ENCODE assay signal across 8 cellular contexts in the genomic region with DNA sequence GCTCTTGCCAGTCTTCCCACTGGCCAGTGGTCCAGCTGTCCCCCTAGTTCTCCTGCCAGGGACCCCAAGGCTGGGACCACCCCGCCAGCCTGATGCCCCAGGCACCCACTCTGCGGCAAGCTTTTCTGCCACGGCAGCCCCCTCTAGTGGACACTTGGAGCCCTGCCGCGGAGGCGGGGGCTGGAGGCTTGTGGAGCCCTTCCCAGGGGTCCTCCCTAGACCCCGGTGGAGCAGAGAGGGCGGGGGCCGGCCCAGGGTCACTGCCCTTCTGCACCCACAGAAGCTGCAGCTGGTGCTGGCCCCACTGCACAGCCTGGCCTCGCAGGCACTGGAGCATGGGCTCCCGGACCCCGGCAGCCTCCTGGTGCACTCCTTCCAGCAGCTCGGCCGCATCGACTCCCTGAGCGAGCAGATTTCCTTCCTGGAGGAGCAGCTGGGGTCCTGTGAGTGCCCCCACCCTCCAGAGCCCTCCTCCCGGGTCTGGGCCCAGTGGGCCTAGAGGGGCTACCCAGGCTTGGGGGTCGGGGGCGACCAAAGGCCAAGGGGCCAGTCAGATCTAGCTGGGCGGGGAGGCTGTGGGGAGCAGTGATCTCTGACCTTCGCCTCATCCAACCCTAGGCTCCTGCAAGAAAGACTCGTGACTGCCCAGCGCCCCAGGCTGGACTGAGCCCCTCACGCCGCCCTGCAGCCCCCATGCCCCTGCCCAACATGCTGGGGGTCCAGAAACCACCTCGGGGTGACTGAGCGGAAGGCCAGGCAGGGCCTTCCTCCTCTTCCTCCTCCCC. TPM values are rescaled to one million over a fixed set of nuclear protein-coding genes. Genes with fewer than 3 reads are reported as not detected.
DNase-seq lines count a peak whose midpoint lies in the region; ATAC-seq and TF ChIP-seq lines count a peak whose summit lies in the region.

No MANE protein-coding gene starts in this region.

- H3K27me3 ChIP-seq in NT2/D1 (ENCODE audit: insufficient read depth, insufficient read length), result no peaks in the 10 kb centered on the region
- no peaks in the 10 kb centered on the region for H3K27me3 ChIP-seq in thoracic aorta (replicated peaks; ENCODE audit: insufficient read depth)
- peaks cover 0 to 35% of the 10 kb centered on the region in 2 experiments for H3K27me3 ChIP-seq in mesenchymal stem cell (ENCODE audit: control insufficient read depth in 1 of 2, insufficient read depth in 1 of 2, low read length in 2 of 2)

- no peak overlapping the region for H3K4ac ChIP-seq in mesenchymal stem cell (ENCODE audit: low read depth in 1 of 2, low read length in 2 of 2)

- no peak overlapping the region for H3K23ac ChIP-seq in mesenchymal stem cell (ENCODE audit: low read length in 2 of 2)

- no peak overlapping the region for H3K18ac ChIP-seq in mesenchymal stem cell (ENCODE audit: low read depth in 1 of 2, low read length in 2 of 2)

- no peak overlapping the region for H4K91ac ChIP-seq in mesenchymal stem cell (ENCODE audit: low read length)

- no peak overlapping the region for H2BK15ac ChIP-seq in mesenchymal stem cell (ENCODE audit: low read depth, poor library complexity, severe bottlenecking)

- no peak overlapping the region for H3K27ac Mint-ChIP-seq in activated naive CD8-positive, alpha-beta T cell treated with anti-CD3 and anti-CD28 coated beads for 36 hours

- H3K79me1 ChIP-seq in mesenchymal stem cell (replicated peaks; ENCODE audit: low read length, poor library complexity, severe bottlenecking), result peaks cover 20% of the 10 kb centered on the region

- no peaks in the 10 kb centered on the region for H3K36me3 Mint-ChIP-seq in activated naive CD8-positive, alpha-beta T cell treated with anti-CD3 and anti-CD28 coated beads for 36 hours

- no peak overlapping the region for H3K4me2 ChIP-seq in mesenchymal stem cell (ENCODE audit: low read length, poor library complexity, severe bottlenecking)

- peak; percentile 86 for DNase-seq in GM10266 (ENCODE audit: extremely low spot score)
- DNase-seq in NT2/D1 (ENCODE audit: low read depth, low spot score), result no peak
- DNase-seq in activated naive CD8-positive, alpha-beta T cell treated with anti-CD3 and anti-CD28 coated beads for 36 hours, result peak; percentile 49
- peak; percentile 71 for DNase-seq in left kidney (ENCODE audit: low read depth, low spot score)
- no peak for DNase-seq in thoracic aorta (ENCODE audit: low spot score)
- no peak for DNase-seq in mesenchymal stem cell
- no peak for DNase-seq in SKM-1 treated with dmso at 0.1 percent for 144 hours (lab: John Stamatoyannopoulos, UW; ENCODE audit: unreplicated experiment)
- DNase-seq in NCI-H146 (lab: John Stamatoyannopoulos, UW), result no peak

- H4K8ac ChIP-seq in mesenchymal stem cell (ENCODE audit: low read length), result no peak overlapping the region

- no peaks in the 10 kb centered on the region for H3K9me3 ChIP-seq in NT2/D1 (ENCODE audit: insufficient read depth, low read length)
- no peaks in the 10 kb centered on the region for H3K9me3 ChIP-seq in thoracic aorta
- H3K9me3 ChIP-seq in mesenchymal stem cell (ENCODE audit: control insufficient read depth, low read length), result no peaks in the 10 kb centered on the region

- no peak overlapping the region for H2AK5ac ChIP-seq in mesenchymal stem cell (ENCODE audit: low read length, severe bottlenecking)

- peak overlapping the region; percentile 42 for H3K9ac ChIP-seq in NT2/D1 (ENCODE audit: insufficient read length, low read depth)
- H3K9ac ChIP-seq in mesenchymal stem cell (ENCODE audit: low read length), result no peak overlapping the region

- H3K27ac ChIP-seq in thoracic aorta, result no peak overlapping the region
- H3K27ac ChIP-seq in mesenchymal stem cell (ENCODE audit: low read length, poor library complexity, severe bottlenecking), result no peak overlapping the region

- H3K14ac ChIP-seq in mesenchymal stem cell (ENCODE audit: low read length in 2 of 2), result no peak overlapping the region

- peaks cover 3% of the 10 kb centered on the region for H3K4me1 Mint-ChIP-seq in activated naive CD8-positive, alpha-beta T cell treated with anti-CD3 and anti-CD28 coated beads for 36 hours

- no peak overlapping the region for H2BK120ac ChIP-seq in mesenchymal stem cell (ENCODE audit: low read depth, low read length)

- H3K4me1 ChIP-seq in NT2/D1 (ENCODE audit: insufficient read depth, insufficient read length) (peaks cover 34% of the 10 kb centered on the region), thoracic aorta (ENCODE audit: control insufficient read depth in 1 of 2, low read depth in 2 of 2) (peaks cover 0 to 2% of the 10 kb centered on the region in 2 donors), mesenchymal stem cell (ENCODE audit: control insufficient read depth, insufficient read depth, low read depth, low read length) (peaks cover 75% of the 10 kb centered on the region)

- H3K4me3 ChIP-seq in NT2/D1 (ENCODE audit: insufficient read length, low read depth) (no peak overlapping the region), thoracic aorta (no peak overlapping the region), mesenchymal stem cell (ENCODE audit: insufficient read depth in 1 of 2, low read depth in 1 of 2, low read length in 2 of 2) (no peak overlapping the region)

- H2BK12ac ChIP-seq in mesenchymal stem cell (ENCODE audit: low read length in 2 of 2), result no peak overlapping the region

- H3K36me3 ChIP-seq in NT2/D1 (ENCODE audit: insufficient read depth, insufficient read length, low read length) (peaks cover 31% of the 10 kb centered on the region), thoracic aorta (peaks cover 6% of the 10 kb centered on the region), mesenchymal stem cell (ENCODE audit: control insufficient read depth in 1 of 2, insufficient read depth in 2 of 2, low read depth in 1 of 2, low read length in 2 of 2) (peaks cover 5 to 75% of the 10 kb centered on the region in 2 experiments)

- peaks cover under 1% of the 10 kb centered on the region for H3K27me3 Mint-ChIP-seq in activated naive CD8-positive, alpha-beta T cell treated with anti-CD3 and anti-CD28 coated beads for 36 hours

- H3K4me3 Mint-ChIP-seq in activated naive CD8-positive, alpha-beta T cell treated with anti-CD3 and anti-CD28 coated beads for 36 hours, result no peak overlapping the region

- ATAC-seq in thoracic aorta (ENCODE audit: insufficient number of reproducible peaks, low FRiP score, low read depth), result no peak

- H3K9me3 Mint-ChIP-seq in activated naive CD8-positive, alpha-beta T cell treated with anti-CD3 and anti-CD28 coated beads for 36 hours, result no peaks in the 10 kb centered on the region

- WGBS in mesenchymal stem cell, result 65% methylated on average over 27 of the region's 27 CpGs

- TF ChIP-seq CTCF in GM10266 (IDR thresholded peaks at IDR 0.05; ENCODE audit: control insufficient read depth, insufficient read depth, low read depth, missing control alignments) (peak; percentile 80), thoracic aorta (IDR thresholded peaks at IDR 0.05) (peak; percentile 72)

- no peak overlapping the region for H2BK5ac ChIP-seq in mesenchymal stem cell (ENCODE audit: low read depth, low read length, poor library complexity, severe bottlenecking)

- H2AFZ ChIP-seq in mesenchymal stem cell (ENCODE audit: low read depth, low read length), result no peak overlapping the region

RNA-seq across cellular contexts. Expression of gene EGFL7, which starts 9.1 kb away (rescaled TPM):
- total RNA-seq in activated naive CD8-positive, alpha-beta T cell treated with anti-CD3 and anti-CD28 coated beads for 36 hours, result 1 to 10 TPM in 1 of 2 experiments, under 1 TPM in 1; 0.94 to 1.2 TPM
- total RNA-seq in thoracic aorta, result 10 to 100 TPM; 42.0 to 56.5 TPM
- polyA plus RNA-seq in mesenchymal stem cell (2013, experiment 1 of 2), result 29.0 TPM
- 30.0 TPM for polyA plus RNA-seq in mesenchymal stem cell (2013, experiment 2 of 2)

RNA-seq across cellular contexts. Expression of gene AGPAT2, which starts 15.4 kb away (rescaled TPM):
- 10 to 100 TPM; 14.6 to 16.1 TPM for total RNA-seq in activated naive CD8-positive, alpha-beta T cell treated with anti-CD3 and anti-CD28 coated beads for 36 hours
- 10 to 100 TPM; 50.2 to 66.8 TPM for total RNA-seq in thoracic aorta
- 38.4 TPM for polyA plus RNA-seq in mesenchymal stem cell (2013, experiment 1 of 2)
- polyA plus RNA-seq in mesenchymal stem cell (2013, experiment 2 of 2), result 36.4 TPM

RNA-seq across cellular contexts. Expression of gene DIPK1B, which starts 40.5 kb away (rescaled TPM):
- total RNA-seq in activated naive CD8-positive, alpha-beta T cell treated with anti-CD3 and anti-CD28 coated beads for 36 hours, result under 1 TPM in 1 of 2 experiments, not detected in 1; 0.10 TPM
- total RNA-seq in thoracic aorta, result 1 to 10 TPM; 4.8 to 6.9 TPM
- 5.0 TPM for polyA plus RNA-seq in mesenchymal stem cell (2013, experiment 1 of 2)
- 4.6 TPM for polyA plus RNA-seq in mesenchymal stem cell (2013, experiment 2 of 2)

Comparison
In these comparisons a context has a peak if more than half of its experiments do, and no peak if none do; other contexts are left out.
1. DNase-seq: peak in GM10266 (single experiment), activated naive CD8-positive, alpha-beta T cell treated with anti-CD3 and anti-CD28 coated beads for 36 hours (single experiment) and left kidney (single experiment); none in NT2/D1 (single experiment), thoracic aorta (single experiment), mesenchymal stem cell (single experiment), SKM-1 treated with dmso at 0.1 percent for 144 hours (single experiment) and NCI-H146 (single experiment).
2. RNA of gene EGFL7, which starts 9.1 kb away (total RNA-seq): 42.0 to 56.5 TPM in thoracic aorta; 0.94 to 1.2 TPM in activated naive CD8-positive, alpha-beta T cell treated with anti-CD3 and anti-CD28 coated beads for 36 hours; every median in the first group is over 10 times any median in the second.
3. RNA of gene DIPK1B, which starts 40.5 kb away (total RNA-seq): 4.8 to 6.9 TPM in thoracic aorta; 0.10 TPM in activated naive CD8-positive, alpha-beta T cell treated with anti-CD3 and anti-CD28 coated beads for 36 hours; every median in the first group is over 4 times any median in the second.